21 cellular contexts compared by ENCODE assay signal in genomic region chr12:100758083-100758482, GRCh38. TPM values are rescaled to one million over a fixed set of nuclear protein-coding genes. Genes with fewer than 3 reads are reported as not detected.
A peak's percentile ranks its signal among the peaks of the same experiment; 100 is the strongest.
DNase-seq lines count a peak whose midpoint lies in the region; TF ChIP-seq lines count a peak whose summit lies in the region.
"Had no signal": no experiment of that assay in that cellular context is flagged by ENCODE, and none has a peak within 500 bp of the region (broad histone marks: within the 10 kb centered on the region; RNA-seq: fewer than 3 reads in every experiment).

No MANE protein-coding gene starts in this region.

- H3K9me3 Mint-ChIP-seq in glutamatergic neuron (ENCODE audit: unreplicated experiment): peaks cover 2% of the 10 kb centered on the region
- no peaks in the 10 kb centered on the region for H3K9me3 Mint-ChIP-seq in activated T-helper 1 cell treated with anti-CD3 and anti-CD28 coated beads, Interleukin-12 subunit alpha, Interleukin-12 subunit beta, Interleukin-2, Interleukin-4 antibody, amounts not matched to agents 30 ng/mL and 10 ng/mL and 1 ng/mL, durations not matched to agents 14 hours and 24 hours and 36 hours
- H3K9me3 Mint-ChIP-seq: CD4-positive, alpha-beta T cell had no signal

- peaks cover 9% of the 10 kb centered on the region for H3K4me1 Mint-ChIP-seq in glutamatergic neuron (ENCODE audit: low read depth, unreplicated experiment)
- H3K4me1 Mint-ChIP-seq in activated T-helper 1 cell treated with anti-CD3 and anti-CD28 coated beads, Interleukin-12 subunit alpha, Interleukin-12 subunit beta, Interleukin-2, Interleukin-4 antibody, amounts not matched to agents 30 ng/mL and 10 ng/mL and 1 ng/mL, durations not matched to agents 14 hours and 24 hours and 36 hours (ENCODE audit: low read depth): no peaks in the 10 kb centered on the region

- H3K4me3 ChIP-seq in right atrium auricular region: no peak overlapping the region
- H3K4me3 ChIP-seq: BLaER1, SK-N-MC had no signal

- no peaks in the 10 kb centered on the region for H3K36me3 ChIP-seq in right atrium auricular region
- H3K36me3 ChIP-seq: BLaER1 had no signal

- no peak overlapping the region for H3K4me3 Mint-ChIP-seq in glutamatergic neuron (ENCODE audit: unreplicated experiment)
- no peak overlapping the region for H3K4me3 Mint-ChIP-seq in activated T-helper 1 cell treated with anti-CD3 and anti-CD28 coated beads, Interleukin-12 subunit alpha, Interleukin-12 subunit beta, Interleukin-2, Interleukin-4 antibody, amounts not matched to agents 30 ng/mL and 10 ng/mL and 1 ng/mL, durations not matched to agents 14 hours and 24 hours and 36 hours
- H3K4me3 Mint-ChIP-seq: CD4-positive, alpha-beta T cell had no signal

- H3K9me3 ChIP-seq in right atrium auricular region: peaks cover 0 to 7% of the 10 kb centered on the region in 2 donors
- H3K9me3 ChIP-seq: BLaER1 had no signal

- intact Hi-C loops in activated T-helper 1 cell treated with anti-CD3 and anti-CD28 coated beads, Interleukin-12 subunit alpha, Interleukin-12 subunit beta, Interleukin-2, Interleukin-4 antibody, amounts not matched to agents 30 ng/mL and 10 ng/mL and 1 ng/mL, durations not matched to agents 14 hours and 24 hours and 36 hours (cut with micrococcal nuclease): no loop called here

- H3K27ac ChIP-seq in right atrium auricular region: no peak overlapping the region
- H3K27ac ChIP-seq: BLaER1, RWPE1, SK-N-MC had no signal

- no peaks in the 10 kb centered on the region for H3K36me3 Mint-ChIP-seq in glutamatergic neuron (ENCODE audit: unreplicated experiment)
- H3K36me3 Mint-ChIP-seq in activated T-helper 1 cell treated with anti-CD3 and anti-CD28 coated beads, Interleukin-12 subunit alpha, Interleukin-12 subunit beta, Interleukin-2, Interleukin-4 antibody, amounts not matched to agents 30 ng/mL and 10 ng/mL and 1 ng/mL, durations not matched to agents 14 hours and 24 hours and 36 hours (ENCODE audit: low read depth): no peaks in the 10 kb centered on the region

- H3K27me3 ChIP-seq in right atrium auricular region: no peaks in the 10 kb centered on the region
- H3K27me3 ChIP-seq: BLaER1 had no signal

- DNase-seq in DMS 273 treated with DMSO at 0.1 percent for 48 hours (lab: John Stamatoyannopoulos, UW) (peak; percentile 29), NCI-H1694 (lab: John Stamatoyannopoulos, UW) (peak; percentile 42), NCI-H524 treated with DMSO at 0.1 percent for 48 hours (lab: John Stamatoyannopoulos, UW) (peak; percentile 85), glutamatergic neuron (peak; percentile 20), retina (no peak), right atrium auricular region (ENCODE audit: low spot score) (no peak)
- DNase-seq in activated T-helper 1 cell treated with anti-CD3 and anti-CD28 coated beads, Interleukin-12 subunit alpha, Interleukin-12 subunit beta, Interleukin-2, Interleukin-4 antibody, amounts not matched to agents 30 ng/mL and 10 ng/mL and 1 ng/mL, durations not matched to agents 14 hours and 24 hours and 36 hours (ENCODE audit: low spot score): no peak
- DNase-seq: CD4-positive, alpha-beta T cell; COR-L47; GF-D8; KG1; NCI-H1092 treated with DMSO at 0.1 percent for 48 hours; NCI-H1436 treated with DMSO at 0.1 percent for 48 hours; NCI-H2029 treated with DMSO at 0.1 percent for 48 hours; NCI-H526; NK-92 treated with Interleukin-12 subunit alpha and Interleukin-12 subunit beta, amount 100 ng/mL, for 24 hours; SHP77 treated with DMSO at 0.1 percent for 48 hours; SW 1271 had no signal

- peaks cover 2% of the 10 kb centered on the region for H3K27me3 Mint-ChIP-seq in glutamatergic neuron (ENCODE audit: unreplicated experiment)
- peaks cover 2% of the 10 kb centered on the region for H3K27me3 Mint-ChIP-seq in activated T-helper 1 cell treated with anti-CD3 and anti-CD28 coated beads, Interleukin-12 subunit alpha, Interleukin-12 subunit beta, Interleukin-2, Interleukin-4 antibody, amounts not matched to agents 30 ng/mL and 10 ng/mL and 1 ng/mL, durations not matched to agents 14 hours and 24 hours and 36 hours (ENCODE audit: insufficient read depth)
- H3K27me3 Mint-ChIP-seq: CD4-positive, alpha-beta T cell had no signal

- no peaks in the 10 kb centered on the region for H3K4me1 ChIP-seq in right atrium auricular region
- H3K4me1 ChIP-seq: BLaER1 had no signal

- no peak for TF ChIP-seq CTCF in glutamatergic neuron (IDR thresholded peaks at IDR 0.05; ENCODE audit: partially characterized antibody, unreplicated experiment)
- no peak for TF ChIP-seq CTCF in right atrium auricular region (IDR thresholded peaks at IDR 0.05)

- peak overlapping the region; percentile 80 for H3K27ac Mint-ChIP-seq in glutamatergic neuron (ENCODE audit: unreplicated experiment)
- no peak overlapping the region for H3K27ac Mint-ChIP-seq in activated T-helper 1 cell treated with anti-CD3 and anti-CD28 coated beads, Interleukin-12 subunit alpha, Interleukin-12 subunit beta, Interleukin-2, Interleukin-4 antibody, amounts not matched to agents 30 ng/mL and 10 ng/mL and 1 ng/mL, durations not matched to agents 14 hours and 24 hours and 36 hours
- H3K27ac Mint-ChIP-seq: CD4-positive, alpha-beta T cell had no signal

RNA-seq across cellular contexts. Expression of gene ANO4, which starts 36.5 kb away (rescaled TPM):
- total RNA-seq in glutamatergic neuron (ENCODE audit: unreplicated experiment) (38.0 TPM), right atrium auricular region (under 1 TPM in 1 of 2 donors, not detected in 1; 0.47 TPM)
- not detected in 2 replicates for total RNA-seq in activated T-helper 1 cell treated with anti-CD3 and anti-CD28 coated beads, Interleukin-12 subunit alpha, Interleukin-12 subunit beta, Interleukin-2, Interleukin-4 antibody, amounts not matched to agents 30 ng/mL and 10 ng/mL and 1 ng/mL, durations not matched to agents 14 hours and 24 hours and 36 hours
- total RNA-seq: CD4-positive, alpha-beta T cell had no signal

Comparison
In these comparisons a context has a peak if more than half of its experiments do, and no peak if none do; other contexts are left out.
1. DNase-seq: peak in DMS 273 treated with DMSO at 0.1 percent for 48 hours (single experiment), NCI-H1694 (single experiment), NCI-H524 treated with DMSO at 0.1 percent for 48 hours (single experiment) and glutamatergic neuron (single experiment); none in retina (single experiment), right atrium auricular region (single experiment) and activated T-helper 1 cell treated with anti-CD3 and anti-CD28 coated beads, Interleukin-12 subunit alpha, Interleukin-12 subunit beta, Interleukin-2, Interleukin-4 antibody, amounts not matched to agents 30 ng/mL and 10 ng/mL and 1 ng/mL, durations not matched to agents 14 hours and 24 hours and 36 hours (single experiment).
2. RNA of gene ANO4, which starts 36.5 kb away (total RNA-seq): 38.0 TPM in glutamatergic neuron (single experiment); 0.47 TPM in right atrium auricular region and not detected in activated T-helper 1 cell treated with anti-CD3 and anti-CD28 coated beads, Interleukin-12 subunit alpha, Interleukin-12 subunit beta, Interleukin-2, Interleukin-4 antibody, amounts not matched to agents 30 ng/mL and 10 ng/mL and 1 ng/mL, durations not matched to agents 14 hours and 24 hours and 36 hours; every median in the first group is over 10 times any median in the second.